Comparison of ENCODE assay signal across 12 cellular contexts in the genomic region with DNA sequence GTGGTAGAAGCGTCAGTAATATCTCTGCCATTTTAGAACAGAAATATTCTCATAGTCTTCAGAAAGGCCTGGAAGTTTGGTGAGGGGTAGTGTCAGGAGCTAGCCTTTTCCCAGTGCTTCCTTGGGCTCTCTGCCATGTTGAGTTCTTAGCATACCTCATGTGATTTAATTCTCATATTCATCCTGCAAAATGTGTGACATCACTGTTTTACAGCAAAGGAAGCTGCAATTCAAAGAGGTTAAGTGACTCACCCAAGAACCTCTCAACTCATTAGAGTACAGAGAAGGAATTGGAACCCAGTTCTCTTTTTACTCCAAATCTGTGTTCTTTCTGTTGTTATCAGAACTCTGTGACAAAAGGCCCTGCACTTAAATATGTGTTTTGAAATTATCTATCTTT.
A peak's percentile ranks its signal among the peaks of the same experiment; 100 is the strongest.
DNase-seq lines count a peak whose midpoint lies in the region; ATAC-seq and TF ChIP-seq lines count a peak whose summit lies in the region.
"Had no signal": no experiment of that assay in that cellular context is flagged by ENCODE, and none has a peak within 500 bp of the region (broad histone marks: within the 10 kb centered on the region; RNA-seq: fewer than 3 reads in every experiment).

No MANE protein-coding gene starts in this region.

- no peak overlapping the region for H3K27ac ChIP-seq in RWPE1
- H3K27ac ChIP-seq in psoas muscle: no peak overlapping the region

- CTCF ChIA-PET in RWPE1 (lab: Yijun Ruan, JAX): interaction anchor here (0.6 to 1.2 kb wide), 3 partner anchors 110 to 757 kb away, joined by 3 to 7 read pairs (median 5); no protein-coding TSS in a partner anchor

- H3K4me3 Mint-ChIP-seq in activated CD4-positive, alpha-beta T cell treated with anti-CD3 and anti-CD28 coated beads, Interleukin-2, amount 10 ng/mL, durations not matched to agents 24 days and 14 days: no peak overlapping the region
- H3K4me3 Mint-ChIP-seq: activated CD4-positive, alpha-beta memory T cell treated with anti-CD3 and anti-CD28 coated beads, Interleukin-2, amount 10 ng/mL, durations not matched to agents 7 days and 5 days; H9 had no signal

- H3K4me1 Mint-ChIP-seq in activated CD4-positive, alpha-beta T cell treated with anti-CD3 and anti-CD28 coated beads, Interleukin-2, amount 10 ng/mL, durations not matched to agents 24 days and 14 days: peaks cover 25% of the 10 kb centered on the region
- H3K4me1 Mint-ChIP-seq: H9 had no signal

- intact Hi-C loops in psoas muscle (cut with DNase I): no loop called here
- intact Hi-C loops in activated CD4-positive, alpha-beta T cell treated with anti-CD3 and anti-CD28 coated beads, Interleukin-2, amount 10 ng/mL, durations not matched to agents 24 days and 14 days (cut with micrococcal nuclease): no loop called here

- peaks cover 76% of the 10 kb centered on the region for H3K36me3 Mint-ChIP-seq in activated CD4-positive, alpha-beta T cell treated with anti-CD3 and anti-CD28 coated beads, Interleukin-2, amount 10 ng/mL, durations not matched to agents 24 days and 14 days (ENCODE audit: low read depth)

- no peak overlapping the region for H3K4me3 ChIP-seq in psoas muscle

- no peaks in the 10 kb centered on the region for H3K27me3 Mint-ChIP-seq in activated CD4-positive, alpha-beta T cell treated with anti-CD3 and anti-CD28 coated beads, Interleukin-2, amount 10 ng/mL, durations not matched to agents 24 days and 14 days
- H3K27me3 Mint-ChIP-seq: activated CD4-positive, alpha-beta memory T cell treated with anti-CD3 and anti-CD28 coated beads, Interleukin-2, amount 10 ng/mL, durations not matched to agents 7 days and 5 days had no signal

- H3K36me3 ChIP-seq in psoas muscle (ENCODE audit: insufficient read depth in 1 of 2, low read depth in 1 of 2): peaks cover 5 to 16% of the 10 kb centered on the region in 2 donors

- DNase-seq in EH (ENCODE audit: low read depth): peak; percentile 95
- peak; percentile 50 for DNase-seq in RWPE1 (ENCODE audit: low spot score)
- DNase-seq in fibroblast of gingiva (ENCODE audit: low read depth): peak; percentile 82
- no peak for DNase-seq in psoas muscle
- no peak for DNase-seq in activated T-cell treated with anti-CD3 and anti-CD28 coated beads for 4 hours
- DNase-seq in NCI-H1092 (lab: John Stamatoyannopoulos, UW): no peak
- no peak for DNase-seq in activated CD4-positive, alpha-beta T cell treated with anti-CD3 and anti-CD28 coated beads, Interleukin-2, amount 10 ng/mL, durations not matched to agents 24 days and 14 days
- DNase-seq: activated CD4-positive, alpha-beta memory T cell treated with anti-CD3 and anti-CD28 coated beads, Interleukin-2, amount 10 ng/mL, durations not matched to agents 7 days and 5 days; DMS79; H9 had no signal

- POLR2A ChIA-PET in RWPE1 (lab: Yijun Ruan, JAX; ENCODE audit: low non-redundant PET): no interaction called here

- TF ChIP-seq CTCF in RWPE1 (conservative IDR thresholded peaks at IDR 0.05; ENCODE audit: low read depth) (no peak), psoas muscle (IDR thresholded peaks at IDR 0.05) (no peak)

- 100% methylated on average over 1 of the region's 1 CpG for WGBS in psoas muscle, 3 donors

- ATAC-seq in psoas muscle (peak in 3 of 4 donors; percentile 49 to 56 (median 53)), GM21447 (IDR thresholded peaks at IDR 0.05; ENCODE audit: unreplicated experiment) (no peak)
- ATAC-seq: Right ventricle myocardium inferior had no signal

- H3K4me1 ChIP-seq in psoas muscle: peaks cover 20% of the 10 kb centered on the region

- peaks cover 13% of the 10 kb centered on the region for H3K9me3 Mint-ChIP-seq in activated CD4-positive, alpha-beta T cell treated with anti-CD3 and anti-CD28 coated beads, Interleukin-2, amount 10 ng/mL, durations not matched to agents 24 days and 14 days

- peaks cover 8% of the 10 kb centered on the region for H3K9me3 ChIP-seq in psoas muscle

- no peak overlapping the region for H3K27ac Mint-ChIP-seq in activated CD4-positive, alpha-beta T cell treated with anti-CD3 and anti-CD28 coated beads, Interleukin-2, amount 10 ng/mL, durations not matched to agents 24 days and 14 days
- H3K27ac Mint-ChIP-seq: activated CD4-positive, alpha-beta memory T cell treated with anti-CD3 and anti-CD28 coated beads, Interleukin-2, amount 10 ng/mL, durations not matched to agents 7 days and 5 days; H9 had no signal

- H3K27me3 ChIP-seq in psoas muscle (ENCODE audit: insufficient read depth in 3 of 3, low read length in 2 of 3): no peaks in the 10 kb centered on the region

Comparison
In these comparisons a context has a peak if more than half of its experiments do, and no peak if none do; other contexts are left out.
1. DNase-seq: peak in EH (single experiment), RWPE1 (single experiment) and fibroblast of gingiva (single experiment); none in psoas muscle (0 of 2), activated T-cell treated with anti-CD3 and anti-CD28 coated beads for 4 hours (single experiment), NCI-H1092 (single experiment) and activated CD4-positive, alpha-beta T cell treated with anti-CD3 and anti-CD28 coated beads, Interleukin-2, amount 10 ng/mL, durations not matched to agents 24 days and 14 days (single experiment).